In genomic region chrX:129759576-129760061, GRCh38 we compare ENCODE assay signal across 8 cellular contexts. TPM values are rescaled to one million over a fixed set of nuclear protein-coding genes. Genes with fewer than 3 reads are reported as not detected.
A peak's percentile ranks its signal among the peaks of the same experiment; 100 is the strongest.
DNase-seq lines count a peak whose midpoint lies in the region; ATAC-seq and TF ChIP-seq lines count a peak whose summit lies in the region.

No MANE protein-coding gene starts in this region.

- peak in 2 of 3 donors; percentile 53 to 74 for DNase-seq in Peyer's patch
- peak; percentile 51 for DNase-seq in activated naive CD8-positive, alpha-beta T cell treated with anti-CD3 and anti-CD28 coated beads, Interleukin-2, amount 50 U/mL, for 24 hours
- DNase-seq in inferior parietal cortex (ENCODE audit: extremely low spot score) = peak; percentile 30
- peak in 1 of 2 donors; percentile 56 for DNase-seq in stimulated activated naive CD8-positive, alpha-beta T cell treated with anti-CD3 and anti-CD28 coated beads, Interleukin-15, amount 100 ng/mL, for 72 hours
- DNase-seq in hepatic stellate cell (ENCODE audit: low spot score) = no peak
- no peak for DNase-seq in HPDE6-E6E7 (ENCODE audit: extremely low spot score)

- H3K4me1 ChIP-seq in Peyer's patch = peaks cover 0 to 8% (median 0%) of the 10 kb centered on the region in 4 donors

- no peaks in the 10 kb centered on the region for H3K36me3 ChIP-seq in Peyer's patch

- H3K9me3 ChIP-seq in Peyer's patch = no peaks in the 10 kb centered on the region

- H3K27me3 Mint-ChIP-seq in activated naive CD8-positive, alpha-beta T cell treated with anti-CD3 and anti-CD28 coated beads, Interleukin-2, amount 50 U/mL, for 24 hours = no peaks in the 10 kb centered on the region
- no peaks in the 10 kb centered on the region for H3K27me3 Mint-ChIP-seq in stimulated activated naive CD8-positive, alpha-beta T cell treated with anti-CD3 and anti-CD28 coated beads, Interleukin-15, amount 100 ng/mL, for 72 hours

- H3K4me1 Mint-ChIP-seq in activated naive CD8-positive, alpha-beta T cell treated with anti-CD3 and anti-CD28 coated beads, Interleukin-2, amount 50 U/mL, for 24 hours = peaks cover 51% of the 10 kb centered on the region
- H3K4me1 Mint-ChIP-seq in stimulated activated naive CD8-positive, alpha-beta T cell treated with anti-CD3 and anti-CD28 coated beads, Interleukin-15, amount 100 ng/mL, for 72 hours = peaks cover 63% of the 10 kb centered on the region

- peak overlapping the region; percentile 82 for H3K27ac Mint-ChIP-seq in activated naive CD8-positive, alpha-beta T cell treated with anti-CD3 and anti-CD28 coated beads, Interleukin-2, amount 50 U/mL, for 24 hours
- peak overlapping the region; percentile 59 to 85 for H3K27ac Mint-ChIP-seq in stimulated activated naive CD8-positive, alpha-beta T cell treated with anti-CD3 and anti-CD28 coated beads, Interleukin-15, amount 100 ng/mL, for 72 hours

- no peaks in the 10 kb centered on the region for H3K9me3 Mint-ChIP-seq in activated naive CD8-positive, alpha-beta T cell treated with anti-CD3 and anti-CD28 coated beads, Interleukin-2, amount 50 U/mL, for 24 hours
- no peaks in the 10 kb centered on the region for H3K9me3 Mint-ChIP-seq in stimulated activated naive CD8-positive, alpha-beta T cell treated with anti-CD3 and anti-CD28 coated beads, Interleukin-15, amount 100 ng/mL, for 72 hours

- no peak for TF ChIP-seq POLR2A in Peyer's patch (IDR thresholded peaks at IDR 0.05)

- TF ChIP-seq CTCF in Peyer's patch (IDR thresholded peaks at IDR 0.05) = peak in 1 of 6 experiments; percentile 16

- H3K27ac ChIP-seq in Peyer's patch = peak overlapping the region in 3 of 4 donors; percentile 32 to 69 (median 44)

- ATAC-seq in GM18909 (IDR thresholded peaks at IDR 0.05; ENCODE audit: poor library complexity, unreplicated experiment) (peak; percentile 35), HG02885 (IDR thresholded peaks at IDR 0.05; ENCODE audit: poor library complexity, unreplicated experiment) (no peak)
- ATAC-seq in activated naive CD8-positive, alpha-beta T cell treated with anti-CD3 and anti-CD28 coated beads, Interleukin-2, amount 50 U/mL, for 24 hours = peak; percentile 79
- ATAC-seq in stimulated activated naive CD8-positive, alpha-beta T cell treated with anti-CD3 and anti-CD28 coated beads, Interleukin-15, amount 100 ng/mL, for 72 hours = peak; percentile 86

- H3K4me3 ChIP-seq in Peyer's patch = no peak overlapping the region

- H3K36me3 Mint-ChIP-seq in activated naive CD8-positive, alpha-beta T cell treated with anti-CD3 and anti-CD28 coated beads, Interleukin-2, amount 50 U/mL, for 24 hours (ENCODE audit: low read depth) = no peaks in the 10 kb centered on the region

- no peaks in the 10 kb centered on the region for H3K27me3 ChIP-seq in Peyer's patch

- peak overlapping the region; percentile 32 for H3K4me3 Mint-ChIP-seq in activated naive CD8-positive, alpha-beta T cell treated with anti-CD3 and anti-CD28 coated beads, Interleukin-2, amount 50 U/mL, for 24 hours
- peak overlapping the region; percentile 57 to 69 for H3K4me3 Mint-ChIP-seq in stimulated activated naive CD8-positive, alpha-beta T cell treated with anti-CD3 and anti-CD28 coated beads, Interleukin-15, amount 100 ng/mL, for 72 hours

RNA-seq across cellular contexts. Expression of gene SASH3, which starts 20.1 kb away (rescaled TPM):
- 10 to 100 TPM in 1 of 4 donors, 1 to 10 TPM in 3; 2.2 to 45.4 (median 7.7) TPM for total RNA-seq in Peyer's patch

RNA-seq across cellular contexts. Expression of gene XPNPEP2, which starts 20.8 kb away (rescaled TPM):
- 100 to 1,000 TPM in 3 of 4 donors, 1 to 10 TPM in 1; 5.8 to 875 (median 803) TPM for total RNA-seq in Peyer's patch

Comparison
In these comparisons a context has a peak if more than half of its experiments do, and no peak if none do; other contexts are left out.
1. DNase-seq: peak in Peyer's patch (2 of 3), activated naive CD8-positive, alpha-beta T cell treated with anti-CD3 and anti-CD28 coated beads, Interleukin-2, amount 50 U/mL, for 24 hours (single experiment) and inferior parietal cortex (single experiment); none in hepatic stellate cell (single experiment) and HPDE6-E6E7 (single experiment).